Comparison of ENCODE assay signal across 9 cellular contexts in genomic region chr12:124520258-124520657, GRCh38. TPM values are rescaled to one million over a fixed set of nuclear protein-coding genes. Genes with fewer than 3 reads are reported as not detected.
DNase-seq lines count a peak whose midpoint lies in the region; ATAC-seq, FAIRE-seq and TF ChIP-seq lines count a peak whose summit lies in the region.
"Had no signal": no experiment of that assay in that cellular context is flagged by ENCODE, and none has a peak within 500 bp of the region (broad histone marks: within the 10 kb centered on the region; RNA-seq: fewer than 3 reads in every experiment).

No MANE protein-coding gene starts in this region.

- no TSS peak for BruUV-seq in OCI-LY7 (replicated peaks; lab: Mats Ljungman, UMichigan)

- H3K4me1 ChIP-seq in keratinocyte (ENCODE audit: control insufficient read depth, extremely low read depth, insufficient read depth, low read length) = peaks cover 76% of the 10 kb centered on the region
- peaks cover 55 to 94% (median 73%) of the 10 kb centered on the region in 4 donors for H3K4me1 ChIP-seq in stomach
- H3K4me1 ChIP-seq in OCI-LY7 (ENCODE audit: insufficient read depth, low read length, poor library complexity, severe bottlenecking) = no peaks in the 10 kb centered on the region

- DNase-seq in keratinocyte (ENCODE audit: low read depth, low spot score) (no peak), stomach (peak; percentile 86), OCI-LY7 (ENCODE audit: low spot score) (no peak)
- no peak for DNase-seq in activated CD4-positive, alpha-beta T cell treated with anti-CD3 and anti-CD28 coated beads, Interleukin-2, amount 50 U/mL, for 4 hours
- DNase-seq in stimulated activated CD4-positive, alpha-beta T cell treated with anti-CD3 and anti-CD28 coated beads, Interleukin-15, amount 100 ng/mL, for 24 hours = no peak
- DNase-seq: activated effector memory CD4-positive, alpha-beta T cell treated with anti-CD3 and anti-CD28 coated beads, Interleukin-2, amount 50 U/mL, for 16 hours had no signal

- H3K27ac ChIP-seq in keratinocyte (ENCODE audit: control insufficient read depth, insufficient read depth, low read length) (peak overlapping the region; percentile 97), stomach (peak overlapping the region; percentile 92 to 99 (median 96)), OCI-LY7 (ENCODE audit: low read depth, low read length, poor library complexity, severe bottlenecking) (no peak overlapping the region)

- H3K4me3 Mint-ChIP-seq in IgD-negative memory B cell = no peak overlapping the region
- peak overlapping the region; percentile 4 to 46 (median 23) for H3K4me3 Mint-ChIP-seq in brain

- H3K27me3 ChIP-seq in keratinocyte (ENCODE audit: control insufficient read depth, extremely low read depth, insufficient read depth, low read length) (no peaks in the 10 kb centered on the region), stomach (no peaks in the 10 kb centered on the region)

- H3K9me3 ChIP-seq in keratinocyte (ENCODE audit: control insufficient read depth, low read depth, low read length) (no peaks in the 10 kb centered on the region), stomach (no peaks in the 10 kb centered on the region), OCI-LY7 (ENCODE audit: low read length) (no peaks in the 10 kb centered on the region)

- H2AFZ ChIP-seq in keratinocyte (ENCODE audit: control insufficient read depth, low read length) (no peak overlapping the region), OCI-LY7 (ENCODE audit: low read length) (no peak overlapping the region)

- H3K79me2 ChIP-seq in keratinocyte (ENCODE audit: control insufficient read depth, insufficient read depth, low read length) (peaks cover 38% of the 10 kb centered on the region), OCI-LY7 (ENCODE audit: insufficient read depth, low read depth, low read length) (no peaks in the 10 kb centered on the region)

- ATAC-seq in HG02759 (IDR thresholded peaks at IDR 0.05; ENCODE audit: unreplicated experiment) = no peak

- H3K27me3 Mint-ChIP-seq in IgD-negative memory B cell = no peaks in the 10 kb centered on the region
- H3K27me3 Mint-ChIP-seq in brain = no peaks in the 10 kb centered on the region

- H3K9me3 Mint-ChIP-seq in IgD-negative memory B cell = no peaks in the 10 kb centered on the region
- H3K9me3 Mint-ChIP-seq in brain = peaks cover 0 to 6% (median 0%) of the 10 kb centered on the region in 5 experiments

- CTCF ChIA-PET in OCI-LY7 (lab: Charles Lee; ENCODE audit: unreplicated experiment) = no interaction called here

- POLR2A ChIA-PET in OCI-LY7 (lab: Charles Lee) = no interaction called here

- H3K4me3 ChIP-seq in keratinocyte (ENCODE audit: control insufficient read depth in 2 of 3, extremely low read depth in 1 of 3, insufficient read depth in 2 of 3, low read depth in 1 of 3, low read length in 3 of 3) (no peak overlapping the region), stomach (no peak overlapping the region), OCI-LY7 (ENCODE audit: low read depth, low read length, poor library complexity, severe bottlenecking) (no peak overlapping the region)

- TF ChIP-seq EP300 in stomach (IDR thresholded peaks at IDR 0.05) = no peak

- peak overlapping the region; percentile 51 for H3K9ac ChIP-seq in keratinocyte (ENCODE audit: control insufficient read depth, extremely low read depth, insufficient read depth, low read length)

- peaks cover 16% of the 10 kb centered on the region for H3K9me1 ChIP-seq in keratinocyte (ENCODE audit: control insufficient read depth, extremely low read depth, insufficient read depth, low read length)

- H4K20me1 ChIP-seq in keratinocyte (ENCODE audit: control insufficient read depth, extremely low read depth, insufficient read depth, low read length) (peaks cover 8% of the 10 kb centered on the region), OCI-LY7 (ENCODE audit: insufficient read depth, low read length) (no peaks in the 10 kb centered on the region)

- dilution Hi-C loops in keratinocyte (cut with MboI; ENCODE audit: extremely low pct_ligation_motif_present, low sequenced_read_pairs) = no loop called here

- H3K36me3 Mint-ChIP-seq in IgD-negative memory B cell (peaks cover 2% of the 10 kb centered on the region), brain (peaks cover 13% of the 10 kb centered on the region)

- H3K4me2 ChIP-seq in keratinocyte (ENCODE audit: control insufficient read depth, extremely low read depth, insufficient read depth, low read depth, low read length) (peak overlapping the region; percentile 15), OCI-LY7 (ENCODE audit: low read length) (no peak overlapping the region)

- H3K9me2 ChIP-seq in OCI-LY7 (ENCODE audit: insufficient read depth, low read length) = no peaks in the 10 kb centered on the region

- TF ChIP-seq CTCF in brain (conservative IDR thresholded peaks at IDR 0.05) (no peak), keratinocyte (optimal IDR thresholded peaks at IDR 0.05 in 1 of 3, IDR thresholded peaks at IDR 0.05 in 1 of 3, conservative IDR thresholded peaks at IDR 0.05 in 1 of 3; ENCODE audit: extremely low read depth in 1 of 3, insufficient read depth in 2 of 3, low read length in 3 of 3) (no peak), stomach (IDR thresholded peaks at IDR 0.05) (no peak), OCI-LY7 (conservative IDR thresholded peaks at IDR 0.05; ENCODE audit: low read length) (no peak)

- intact Hi-C loops in stomach (cut with DNase I; ENCODE audit: low total_unique reads) (no loop called here), OCI-LY7 (cut with micrococcal nuclease; ENCODE audit: unreplicated experiment) (no loop called here)

- H3K4me1 Mint-ChIP-seq in IgD-negative memory B cell (peaks cover 3 to 14% (median 9%) of the 10 kb centered on the region in 3 donors), brain (peaks cover 96% of the 10 kb centered on the region)

- TF ChIP-seq POLR2A in stomach (IDR thresholded peaks at IDR 0.05) = no peak

- WGBS in stomach, 5 donors = 19 to 55% (median 32%) methylated on average over 14 to 15 of the region's 15 CpGs

- H3K36me3 ChIP-seq in keratinocyte (ENCODE audit: control insufficient read depth in 2 of 2, extremely low read depth in 1 of 2, insufficient read depth in 2 of 2, low read length in 2 of 2) (peaks cover 0 to 3% of the 10 kb centered on the region in 2 experiments), stomach (peaks cover 0 to 11% (median 4%) of the 10 kb centered on the region in 4 donors), OCI-LY7 (ENCODE audit: insufficient read depth, low read length) (no peaks in the 10 kb centered on the region)

- peak overlapping the region in 2 of 3 donors; percentile 45 to 78 for H3K27ac Mint-ChIP-seq in IgD-negative memory B cell
- peak overlapping the region; percentile 74 to 100 (median 90) for H3K27ac Mint-ChIP-seq in brain

- peak; percentile 66 for FAIRE-seq in keratinocyte (lab: Jason Lieb, UNC)

RNA-seq across cellular contexts. Expression of gene NCOR2, which starts 47.2 kb away (rescaled TPM):
- polyA plus RNA-seq in IgD-negative memory B cell (9.9 TPM), brain (ENCODE audit: insufficient read depth, low read depth, low replicate concordance) (78.6 TPM), keratinocyte (4.7 to 10.3 TPM (median 5.0 TPM) in 3 replicates), stomach (10 to 100 TPM; 27.2 to 49.6 (median 37.7) TPM)
- polyA plus RNA-seq in keratinocyte (2011; ENCODE audit: low read depth) = 31.0 TPM
- polyA plus RNA-seq in keratinocyte (2011; cell fraction: cytosol; rRNA removed) = 6.5 and 20.0 TPM in 2 replicates
- 43.3 and 69.5 TPM in 2 replicates for polyA plus RNA-seq in keratinocyte (2011; cell fraction: nucleus; rRNA removed)
- polyA plus RNA-seq in keratinocyte (2012; ENCODE audit: low replicate concordance) = 35.3 and 75.7 TPM in 2 replicates
- polyA minus RNA-seq in keratinocyte = 19.3 to 59.5 TPM (median 23.6 TPM) in 3 replicates
- polyA minus RNA-seq in keratinocyte (2011; cell fraction: cytosol; rRNA and poly(A)+ RNA removed) = 40.7 TPM
- polyA minus RNA-seq in keratinocyte (2011; cell fraction: nucleus; rRNA and poly(A)+ RNA removed) = 50.3 and 64.5 TPM in 2 replicates
- total RNA-seq in stomach (100 to 1,000 TPM in 4 of 5 donors, 10 to 100 TPM in 1; 61.7 to 292 (median 116) TPM), OCI-LY7 (2022) (154 and 159 TPM in 2 replicates)
- 22.7 and 30.2 TPM in 2 replicates for total RNA-seq in OCI-LY7 (2014; rRNA removed; shearing (Covaris generic))

Comparison
In these comparisons a context has a peak if more than half of its experiments do, and no peak if none do; other contexts are left out.
1. H3K4me3 Mint-ChIP-seq: peak in brain (5 of 5); none in IgD-negative memory B cell (0 of 4).